ENCODE assay signal across 24 cellular contexts in the genomic region with DNA sequence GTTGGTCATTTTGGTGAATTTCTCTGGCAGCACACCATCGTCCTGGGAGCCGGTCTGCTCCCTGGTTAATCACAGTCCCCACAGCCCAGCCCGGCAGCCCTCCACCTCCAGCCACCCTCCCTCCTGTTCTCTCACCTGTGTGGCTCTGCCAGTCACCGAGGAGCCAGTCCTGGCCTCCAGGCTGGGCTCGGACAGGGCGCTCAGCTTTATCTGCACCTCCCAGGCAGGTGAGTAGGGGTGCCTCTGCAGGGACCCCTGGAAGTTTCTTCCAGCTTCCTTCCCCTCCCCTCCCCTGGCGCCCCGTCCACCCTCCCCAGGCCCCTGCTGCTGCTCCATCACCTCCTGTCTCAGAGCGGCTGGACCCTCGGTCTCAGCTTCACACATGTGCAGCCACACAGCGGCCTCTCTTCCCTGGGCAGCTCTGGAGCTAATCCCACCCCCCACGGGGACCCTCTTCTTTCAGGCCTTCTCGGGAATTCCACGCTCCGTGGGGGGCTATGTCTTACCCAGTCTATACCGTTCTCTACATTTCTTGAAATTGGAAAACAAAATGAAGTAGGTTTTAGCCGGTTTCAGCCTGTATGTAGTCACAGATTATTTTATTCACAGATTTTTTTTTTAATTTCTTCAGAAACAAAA.
"Had no signal": no experiment of that assay in that cellular context is flagged by ENCODE, and none has a peak within 500 bp of the region (broad histone marks: within the 10 kb centered on the region; RNA-seq: fewer than 3 reads in every experiment).

No MANE protein-coding gene starts in this region.

- ATAC-seq: activated CD4-positive, alpha-beta T cell treated with anti-CD3 and anti-CD28 coated beads for 36 hours; activated CD8-positive, alpha-beta T cell treated with anti-CD3 and anti-CD28 coated beads for 36 hours; activated T-cell treated with anti-CD3 and anti-CD28 coated beads, Interleukin-2, amount 50 U/mL, for 72 hours; T-cell had no signal

- H3K27me3 ChIP-seq: brain microvascular endothelial cell had no signal

- H3K27ac Mint-ChIP-seq: activated CD4-positive, alpha-beta T cell treated with anti-CD3 and anti-CD28 coated beads for 36 hours; activated CD8-positive, alpha-beta T cell treated with anti-CD3 and anti-CD28 coated beads for 36 hours; activated naive CD4-positive, alpha-beta T cell treated with anti-CD3 and anti-CD28 coated beads, Interleukin-2, amount 10 ng/mL, durations not matched to agents 7 days and 5 days; activated naive CD8-positive, alpha-beta T cell treated with anti-CD3 and anti-CD28 coated beads for 36 hours; activated T-cell treated with anti-CD3 and anti-CD28 coated beads, Interleukin-2, amount 50 U/mL, for 72 hours; activated T-helper 2 cell treated with anti-CD3 and anti-CD28 coated beads, Interferon-gamma antibody, Interleukin-2, Interleukin-4, amounts not matched to agents 10 μg/mL and 5 μg/mL and 100 μg/mL, durations not matched to agents 14 hours and 24 hours and 36 hours; T-cell had no signal

- H3K4me2 ChIP-seq: KMS-11 had no signal

- H3K4me3 Mint-ChIP-seq: activated CD4-positive, alpha-beta T cell treated with anti-CD3 and anti-CD28 coated beads for 36 hours; activated CD8-positive, alpha-beta T cell treated with anti-CD3 and anti-CD28 coated beads for 36 hours; activated naive CD4-positive, alpha-beta T cell treated with anti-CD3 and anti-CD28 coated beads, Interleukin-2, amount 10 ng/mL, durations not matched to agents 7 days and 5 days; activated naive CD8-positive, alpha-beta T cell treated with anti-CD3 and anti-CD28 coated beads for 36 hours; activated T-cell treated with anti-CD3 and anti-CD28 coated beads, Interleukin-2, amount 50 U/mL, for 72 hours; T-cell had no signal

- H3K27me3 Mint-ChIP-seq: activated CD8-positive, alpha-beta T cell treated with anti-CD3 and anti-CD28 coated beads for 36 hours; activated naive CD4-positive, alpha-beta T cell treated with anti-CD3 and anti-CD28 coated beads, Interleukin-2, amount 10 ng/mL, durations not matched to agents 7 days and 5 days had no signal

- FAIRE-seq: TTC549 had no signal

- H3K4me1 Mint-ChIP-seq: activated CD4-positive, alpha-beta T cell treated with anti-CD3 and anti-CD28 coated beads for 36 hours; activated naive CD4-positive, alpha-beta T cell treated with anti-CD3 and anti-CD28 coated beads, Interleukin-2, amount 10 ng/mL, durations not matched to agents 7 days and 5 days; activated naive CD8-positive, alpha-beta T cell treated with anti-CD3 and anti-CD28 coated beads for 36 hours; T-cell had no signal

- H3K36me3 ChIP-seq: brain microvascular endothelial cell had no signal

- DNase-seq: activated CD4-positive, alpha-beta T cell treated with anti-CD3 and anti-CD28 coated beads for 36 hours; activated CD8-positive, alpha-beta memory T cell treated with anti-CD3 and anti-CD28 coated beads, Interleukin-2, amount 50 U/mL, for 4 hours; activated CD8-positive, alpha-beta T cell treated with anti-CD3 and anti-CD28 coated beads for 36 hours; activated gamma-delta T cell treated with Interleukin-2 at 50 U/mL for 16 hours; activated naive CD4-positive, alpha-beta T cell treated with anti-CD3 and anti-CD28 coated beads, Interleukin-2, amount 10 ng/mL, durations not matched to agents 7 days and 5 days; activated naive CD8-positive, alpha-beta T cell treated with anti-CD3 and anti-CD28 coated beads for 36 hours; activated T-cell treated with anti-CD3 and anti-CD28 coated beads, Interleukin-2, amount 50 U/mL, for 72 hours; brain microvascular endothelial cell; NCI-H1092; NCI-H1417; NCI-H1930; NCI-H2171 treated with DMSO at 0.1 percent for 48 hours; NCI-H226; NCI-H526 treated with DMSO at 0.1 percent for 48 hours; NCI-H82; SIG-M5; T-cell; T-helper 2 cell; T1000 had no signal

- H3K36me3 Mint-ChIP-seq: activated naive CD4-positive, alpha-beta T cell treated with anti-CD3 and anti-CD28 coated beads, Interleukin-2, amount 10 ng/mL, durations not matched to agents 7 days and 5 days; activated naive CD8-positive, alpha-beta T cell treated with anti-CD3 and anti-CD28 coated beads for 36 hours; T-cell had no signal

- H3K4me3 ChIP-seq: SK-N-MC had no signal

- H3K27ac ChIP-seq: brain microvascular endothelial cell, KMS-11, SK-N-MC, VCaP had no signal

- H3K9me3 Mint-ChIP-seq: activated CD8-positive, alpha-beta T cell treated with anti-CD3 and anti-CD28 coated beads for 36 hours; activated naive CD8-positive, alpha-beta T cell treated with anti-CD3 and anti-CD28 coated beads for 36 hours; activated T-helper 2 cell treated with anti-CD3 and anti-CD28 coated beads, Interferon-gamma antibody, Interleukin-2, Interleukin-4, amounts not matched to agents 10 μg/mL and 5 μg/mL and 100 μg/mL, durations not matched to agents 14 hours and 24 hours and 36 hours; T-cell had no signal

- H3K9ac ChIP-seq: KMS-11 had no signal
